8 cellular contexts compared by ENCODE assay signal in the genomic region with DNA sequence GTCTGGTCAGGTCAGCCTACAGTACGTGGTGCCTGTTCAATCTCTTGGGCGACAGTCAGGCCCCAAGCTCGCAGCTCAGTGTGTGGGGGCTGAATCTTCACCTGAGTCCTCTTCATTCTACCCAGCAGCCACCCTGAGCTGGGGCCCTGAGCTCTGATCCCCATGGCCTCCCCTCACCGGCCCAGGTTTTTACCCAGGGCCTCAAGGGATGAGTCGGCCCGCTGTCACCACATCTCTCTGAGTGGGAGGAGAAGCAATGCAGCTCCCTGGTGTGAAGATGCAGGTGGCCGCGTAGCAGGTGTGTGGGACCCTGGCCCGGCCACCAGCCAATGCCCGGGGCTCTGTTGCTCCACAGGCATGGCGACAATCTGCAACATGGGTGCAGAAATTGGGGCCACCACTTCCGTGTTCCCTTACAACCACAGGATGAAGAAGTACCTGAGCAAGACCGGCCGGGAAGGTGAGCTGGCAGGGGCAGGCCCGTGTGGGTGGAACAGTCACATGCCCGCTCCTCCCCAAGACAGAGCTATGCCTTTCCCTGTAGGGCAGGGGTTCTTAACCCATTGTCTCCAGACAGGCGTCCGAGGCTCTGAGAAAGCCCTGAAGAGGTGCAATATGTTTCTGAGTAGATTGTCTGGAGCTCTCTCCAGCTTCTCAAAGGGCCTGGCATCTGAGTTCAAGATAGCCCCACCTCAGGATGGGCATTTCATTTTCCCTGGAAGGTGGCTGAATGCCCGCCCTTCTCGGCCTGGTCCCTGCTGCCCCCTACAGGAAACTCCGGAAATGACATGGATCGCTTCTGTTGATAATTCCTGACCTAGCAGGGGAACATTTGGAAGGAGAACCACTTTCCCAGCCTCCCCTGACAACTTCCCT. TPM values are rescaled to one million over a fixed set of nuclear protein-coding genes. Genes with fewer than 3 reads are reported as not detected.
DNase-seq lines count a peak whose midpoint lies in the region; ATAC-seq and TF ChIP-seq lines count a peak whose summit lies in the region.

No MANE protein-coding gene starts in this region.

- TF ChIP-seq CTCF in 22Rv1 (IDR thresholded peaks at IDR 0.05) (peak; percentile 93), GM10248 (IDR thresholded peaks at IDR 0.05; ENCODE audit: control extremely low read depth, extremely low read depth, low read depth, missing control alignments) (peak; percentile 73)

- peak overlapping the region; percentile 44 to 50 for H3K27ac Mint-ChIP-seq in activated naive CD4-positive, alpha-beta T cell treated with anti-CD3 and anti-CD28 coated beads, Interleukin-2, amount 50 U/mL, for 72 hours

- H3K9me3 Mint-ChIP-seq in activated naive CD4-positive, alpha-beta T cell treated with anti-CD3 and anti-CD28 coated beads, Interleukin-2, amount 50 U/mL, for 72 hours, result no peaks in the 10 kb centered on the region

- POLR2A ChIA-PET in GM10248 (lab: Yijun Ruan, JAX), result no interaction called here

- peak; percentile 48 to 64 for ATAC-seq in activated naive CD4-positive, alpha-beta T cell treated with anti-CD3 and anti-CD28 coated beads, Interleukin-2, amount 50 U/mL, for 72 hours
- no peak for ATAC-seq in HG02678 (IDR thresholded peaks at IDR 0.05; ENCODE audit: unreplicated experiment)

- DNase-seq in GM10248 (ENCODE audit: extremely low spot score) (peak; percentile 68), NCI-H345 treated with DMSO at 0.1 percent for 48 hours (lab: John Stamatoyannopoulos, UW; ENCODE audit: unreplicated experiment) (peak; percentile 16), glomerular endothelial cell (ENCODE audit: extremely low read depth, low read depth, low spot score) (peak; percentile 22), pons (ENCODE audit: low spot score) (peak; percentile 81), NCI-H128 (lab: John Stamatoyannopoulos, UW; ENCODE audit: unreplicated experiment) (no peak)
- DNase-seq in activated naive CD4-positive, alpha-beta T cell treated with anti-CD3 and anti-CD28 coated beads, Interleukin-2, amount 50 U/mL, for 72 hours (ENCODE audit: low spot score in 2 of 2), result peak in 1 of 2 donors; percentile 49

- no peaks in the 10 kb centered on the region for H3K36me3 Mint-ChIP-seq in activated naive CD4-positive, alpha-beta T cell treated with anti-CD3 and anti-CD28 coated beads, Interleukin-2, amount 50 U/mL, for 72 hours

- CTCF ChIA-PET in GM10248 (lab: Yijun Ruan, JAX), result interaction anchor here (0.6 to 6.4 kb wide), 35 partner anchors 8 to 686 kb away, joined by 3 to 109 read pairs (median 4); a partner anchor contains a TSS

- no peak overlapping the region for H3K27ac ChIP-seq in 22Rv1

RNA-seq across cellular contexts. Expression of a gene that starts 26.9 kb away (rescaled TPM):
- total RNA-seq in activated naive CD4-positive, alpha-beta T cell treated with anti-CD3 and anti-CD28 coated beads, Interleukin-2, amount 50 U/mL, for 72 hours, result 10 to 100 TPM; 11.2 to 32.7 TPM
- total RNA-seq in glomerular endothelial cell, result 9.8 and 18.1 TPM in 2 replicates

RNA-seq across cellular contexts. Expression of a gene that starts 43.4 kb away (rescaled TPM):
- not detected for total RNA-seq in activated naive CD4-positive, alpha-beta T cell treated with anti-CD3 and anti-CD28 coated beads, Interleukin-2, amount 50 U/mL, for 72 hours
- 0.41 TPM in 1 of 2 replicates, not detected in the other for total RNA-seq in glomerular endothelial cell

RNA-seq across cellular contexts. Expression of a gene that starts 48.5 kb away (rescaled TPM):
- total RNA-seq in activated naive CD4-positive, alpha-beta T cell treated with anti-CD3 and anti-CD28 coated beads, Interleukin-2, amount 50 U/mL, for 72 hours, result 100 to 1,000 TPM in 1 of 2 donors, 10 to 100 TPM in 1; 100.0 to 112 TPM
- total RNA-seq in glomerular endothelial cell, result 84.3 and 87.2 TPM in 2 replicates

RNA-seq across cellular contexts. Expression of a gene that starts 48.9 kb away (rescaled TPM):
- total RNA-seq in activated naive CD4-positive, alpha-beta T cell treated with anti-CD3 and anti-CD28 coated beads, Interleukin-2, amount 50 U/mL, for 72 hours, result 10 to 100 TPM; 61.3 to 76.5 TPM
- total RNA-seq in glomerular endothelial cell, result 26.1 and 43.8 TPM in 2 replicates
